2 cellular contexts compared by ENCODE assay signal in genomic region chr12:46361667-46362034, GRCh38.
TF ChIP-seq lines count a peak whose summit lies in the region.

No MANE protein-coding gene starts in this region.

TF ChIP-seq in GM23338, 12 proteins besides CTCF, POLR2A, EP300 and RAD21:
- TF ChIP-seq ZNF462 (CRISPR knock-in tag; IDR thresholded peaks at IDR 0.05): no peak
- no peak for TF ChIP-seq NANOG (IDR thresholded peaks at IDR 0.05; ENCODE audit: borderline replicate concordance)
- no peak for TF ChIP-seq JUNB (IDR thresholded peaks at IDR 0.05; ENCODE audit: unreplicated experiment)
- TF ChIP-seq ZNF114 (CRISPR knock-in tag; IDR thresholded peaks at IDR 0.05): no peak
- TF ChIP-seq, protein P1, sequence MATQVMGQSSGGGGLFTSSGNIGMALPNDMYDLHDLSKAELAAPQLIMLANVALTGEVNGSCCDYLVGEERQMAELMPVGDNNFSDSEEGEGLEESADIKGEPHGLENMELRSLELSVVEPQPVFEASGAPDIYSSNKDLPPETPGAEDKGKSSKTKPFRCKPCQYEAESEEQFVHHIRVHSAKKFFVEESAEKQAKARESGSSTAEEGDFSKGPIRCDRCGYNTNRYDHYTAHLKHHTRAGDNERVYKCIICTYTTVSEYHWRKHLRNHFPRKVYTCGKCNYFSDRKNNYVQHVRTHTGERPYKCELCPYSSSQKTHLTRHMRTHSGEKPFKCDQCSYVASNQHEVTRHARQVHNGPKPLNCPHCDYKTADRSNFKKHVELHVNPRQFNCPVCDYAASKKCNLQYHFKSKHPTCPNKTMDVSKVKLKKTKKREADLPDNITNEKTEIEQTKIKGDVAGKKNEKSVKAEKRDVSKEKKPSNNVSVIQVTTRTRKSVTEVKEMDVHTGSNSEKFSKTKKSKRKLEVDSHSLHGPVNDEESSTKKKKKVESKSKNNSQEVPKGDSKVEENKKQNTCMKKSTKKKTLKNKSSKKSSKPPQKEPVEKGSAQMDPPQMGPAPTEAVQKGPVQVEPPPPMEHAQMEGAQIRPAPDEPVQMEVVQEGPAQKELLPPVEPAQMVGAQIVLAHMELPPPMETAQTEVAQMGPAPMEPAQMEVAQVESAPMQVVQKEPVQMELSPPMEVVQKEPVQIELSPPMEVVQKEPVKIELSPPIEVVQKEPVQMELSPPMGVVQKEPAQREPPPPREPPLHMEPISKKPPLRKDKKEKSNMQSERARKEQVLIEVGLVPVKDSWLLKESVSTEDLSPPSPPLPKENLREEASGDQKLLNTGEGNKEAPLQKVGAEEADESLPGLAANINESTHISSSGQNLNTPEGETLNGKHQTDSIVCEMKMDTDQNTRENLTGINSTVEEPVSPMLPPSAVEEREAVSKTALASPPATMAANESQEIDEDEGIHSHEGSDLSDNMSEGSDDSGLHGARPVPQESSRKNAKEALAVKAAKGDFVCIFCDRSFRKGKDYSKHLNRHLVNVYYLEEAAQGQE (IDR thresholded peaks at IDR 0.05; ENCODE audit: unreplicated experiment): no peak
- TF ChIP-seq EZH2phosphoT487 (IDR thresholded peaks at IDR 0.05; ENCODE audit: unreplicated experiment): no peak
- no peak for TF ChIP-seq ZNF331 (CRISPR knock-in tag; IDR thresholded peaks at IDR 0.05; ENCODE audit: low read depth)
- TF ChIP-seq CREB1 (CRISPR knock-in tag; IDR thresholded peaks at IDR 0.05; ENCODE audit: low read depth): no peak
- no peak for TF ChIP-seq POLR2AphosphoS5 (IDR thresholded peaks at IDR 0.05; ENCODE audit: low read depth)
- TF ChIP-seq EZH2 (IDR thresholded peaks at IDR 0.05; ENCODE audit: low read depth, unreplicated experiment): no peak
- TF ChIP-seq ETS1 (IDR thresholded peaks at IDR 0.05): no peak
- TF ChIP-seq STAT1 (IDR thresholded peaks at IDR 0.05; ENCODE audit: unreplicated experiment): no peak

TF ChIP-seq in HepG2, 621 proteins besides CTCF, POLR2A, EP300 and RAD21:
- TF ChIP-seq POGK (CRISPR knock-in tag; conservative IDR thresholded peaks at IDR 0.05): no peak
- TF ChIP-seq ZNF468 (CRISPR knock-in tag; IDR thresholded peaks at IDR 0.05): no peak
- no peak for TF ChIP-seq HNF4G (IDR thresholded peaks at IDR 0.05; ENCODE audit: borderline replicate concordance, low read depth, low read length)
- no peak for TF ChIP-seq HNF4G (CRISPR knock-in tag; IDR thresholded peaks at IDR 0.05; ENCODE audit: borderline replicate concordance, low read depth)
- TF ChIP-seq POLR2AphosphoS2 (IDR thresholded peaks at IDR 0.05; ENCODE audit: low read depth, low read length): peak; percentile 63; the same call in 1 of the 2 replicates
- TF ChIP-seq HOMEZ (CRISPR knock-in tag; IDR thresholded peaks at IDR 0.05; ENCODE audit: low read depth): no peak
- peak; percentile 14; the same call in 1 of the 2 replicates for TF ChIP-seq SSRP1 (CRISPR knock-in tag; IDR thresholded peaks at IDR 0.05)
- TF ChIP-seq SMAD1 (CRISPR knock-in tag; IDR thresholded peaks at IDR 0.05; ENCODE audit: borderline replicate concordance, low read depth): no peak
- TF ChIP-seq RBM22 (optimal IDR thresholded peaks at IDR 0.05; ENCODE audit: low read length): peak; percentile 99
- peak; percentile 78 for TF ChIP-seq RBFOX2 (IDR thresholded peaks at IDR 0.05; ENCODE audit: low read depth, low read length)
- TF ChIP-seq ZSCAN30 (CRISPR knock-in tag; IDR thresholded peaks at IDR 0.05): no peak
- no peak for TF ChIP-seq NPAS2 (CRISPR knock-in tag; IDR thresholded peaks at IDR 0.05; ENCODE audit: borderline replicate concordance)
- TF ChIP-seq DZIP1 (CRISPR knock-in tag; IDR thresholded peaks at IDR 0.05): no peak
- TF ChIP-seq MBD4 (IDR thresholded peaks at IDR 0.05; ENCODE audit: borderline replicate concordance, low read length): peak; percentile 23; the same call in 1 of the 2 replicates
- no peak for TF ChIP-seq DMTF1 (CRISPR knock-in tag; IDR thresholded peaks at IDR 0.05)
- peak; percentile 7; the same call in 1 of the 2 replicates for TF ChIP-seq FOXA3 (CRISPR knock-in tag; IDR thresholded peaks at IDR 0.05)
- peak; percentile 15 for TF ChIP-seq AGO2 (optimal IDR thresholded peaks at IDR 0.05; ENCODE audit: low read depth, low read length)
- no peak for TF ChIP-seq ZNF549 (CRISPR knock-in tag; IDR thresholded peaks at IDR 0.05)
- no peak for TF ChIP-seq ZNF24 (IDR thresholded peaks at IDR 0.05)
- TF ChIP-seq NR2F1 (CRISPR knock-in tag; IDR thresholded peaks at IDR 0.05): peak in 1 of 2 experiments; percentile 11; a peak in 1 of 4 replicates
- no peak for TF ChIP-seq ZBTB25 (CRISPR knock-in tag; IDR thresholded peaks at IDR 0.05)
- peak; percentile 30; the same call in 1 of the 2 replicates for TF ChIP-seq POLR2AphosphoS5 (IDR thresholded peaks at IDR 0.05; ENCODE audit: low read depth, low read length)
- no peak for TF ChIP-seq STAT5B (CRISPR knock-in tag; IDR thresholded peaks at IDR 0.05)
- no peak for TF ChIP-seq ZFP37 (CRISPR knock-in tag; IDR thresholded peaks at IDR 0.05; ENCODE audit: borderline replicate concordance)
- TF ChIP-seq ZNF878 (CRISPR knock-in tag; IDR thresholded peaks at IDR 0.05): peak; percentile 42; the same call in 1 of the 2 replicates
- TF ChIP-seq PITX1 (CRISPR knock-in tag; IDR thresholded peaks at IDR 0.05): no peak
- TF ChIP-seq, protein P2, sequence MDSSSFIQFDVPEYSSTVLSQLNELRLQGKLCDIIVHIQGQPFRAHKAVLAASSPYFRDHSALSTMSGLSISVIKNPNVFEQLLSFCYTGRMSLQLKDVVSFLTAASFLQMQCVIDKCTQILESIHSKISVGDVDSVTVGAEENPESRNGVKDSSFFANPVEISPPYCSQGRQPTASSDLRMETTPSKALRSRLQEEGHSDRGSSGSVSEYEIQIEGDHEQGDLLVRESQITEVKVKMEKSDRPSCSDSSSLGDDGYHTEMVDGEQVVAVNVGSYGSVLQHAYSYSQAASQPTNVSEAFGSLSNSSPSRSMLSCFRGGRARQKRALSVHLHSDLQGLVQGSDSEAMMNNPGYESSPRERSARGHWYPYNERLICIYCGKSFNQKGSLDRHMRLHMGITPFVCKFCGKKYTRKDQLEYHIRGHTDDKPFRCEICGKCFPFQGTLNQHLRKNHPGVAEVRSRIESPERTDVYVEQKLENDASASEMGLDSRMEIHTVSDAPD (CRISPR knock-in tag; IDR thresholded peaks at IDR 0.05): no peak
- TF ChIP-seq ZNF589 (CRISPR knock-in tag; conservative IDR thresholded peaks at IDR 0.05): no peak
- no peak for TF ChIP-seq ZNF33B (CRISPR knock-in tag; IDR thresholded peaks at IDR 0.05)
- no peak for TF ChIP-seq ZNF232 (CRISPR knock-in tag; IDR thresholded peaks at IDR 0.05; ENCODE audit: borderline replicate concordance)
TF ChIP-seq in HepG2: peak in this region for 10.
